ENCODE assay signal across 23 cellular contexts in the genomic region with DNA sequence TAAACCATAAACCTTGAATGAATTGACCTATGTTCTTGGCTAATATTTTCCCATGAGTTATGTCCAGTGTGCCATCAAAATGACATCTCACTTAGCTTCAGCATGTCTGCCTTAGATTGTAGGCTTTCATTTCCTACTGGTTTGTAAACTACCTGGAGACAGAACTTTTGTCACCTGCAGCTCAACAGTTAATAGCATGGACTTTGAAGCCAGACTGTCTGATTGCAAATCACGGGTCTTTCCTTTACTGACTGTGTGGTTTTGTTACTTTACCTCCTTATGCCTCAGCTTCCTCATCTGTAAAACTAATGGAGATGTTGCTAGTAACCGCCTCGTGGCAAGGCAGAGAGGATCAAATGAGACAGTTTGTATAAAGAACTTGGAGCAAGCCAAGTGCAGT.
"Had no signal": no experiment of that assay in that cellular context is flagged by ENCODE, and none has a peak within 500 bp of the region (broad histone marks: within the 10 kb centered on the region; RNA-seq: fewer than 3 reads in every experiment).

No MANE protein-coding gene starts in this region.

- H3K27ac Mint-ChIP-seq: immature natural killer cell, mesothelial cell of epicardium had no signal

- DNase-seq: dermis blood vessel endothelial cell; dorsolateral prefrontal cortex; effector CD4-positive, alpha-beta T cell; effector memory CD4-positive, alpha-beta T cell; foreskin keratinocyte; heart left ventricle; hypothalamus; immature natural killer cell; islet precursor cell; kidney; kidney glomerular epithelial cell; left lung; left ventricle myocardium superior; lower lobe of right lung; mesenchymal stem cell had no signal

- H3K9me3 ChIP-seq: gastroesophageal sphincter, left lung, lower lobe of right lung had no signal

- FAIRE-seq: colon, endothelial cell of umbilical vein, frontal cortex, kidney had no signal

- H3K4me3 ChIP-seq: coronary artery, dorsolateral prefrontal cortex, esophagus muscularis mucosa, gastroesophageal sphincter, heart left ventricle, hepatocyte, left lung, lower lobe of right lung had no signal

- ATAC-seq: foreskin keratinocyte, gastroesophageal sphincter, heart left ventricle, left lung, left ventricle myocardium superior, lower lobe of right lung had no signal

- H3K36me3 ChIP-seq: esophagus muscularis mucosa, gastroesophageal sphincter, heart left ventricle, left lung, lower lobe of right lung had no signal

- H3K4me3 Mint-ChIP-seq: immature natural killer cell, mesothelial cell of epicardium had no signal

- H3K36me3 Mint-ChIP-seq: immature natural killer cell, mesothelial cell of epicardium had no signal

- H3K4me1 Mint-ChIP-seq: mesothelial cell of epicardium had no signal

- H3K4me1 ChIP-seq: esophagus muscularis mucosa, gastroesophageal sphincter, heart left ventricle, left lung, lower lobe of right lung had no signal

- H3K27ac ChIP-seq: coronary artery, dorsolateral prefrontal cortex, esophagus muscularis mucosa, foreskin keratinocyte, gastroesophageal sphincter, heart left ventricle, hepatocyte, left lung, lower lobe of right lung had no signal

- H3K27me3 ChIP-seq: esophagus muscularis mucosa, gastroesophageal sphincter, heart left ventricle, hepatocyte, left lung had no signal
